ENCODE assay signal across 22 cellular contexts in the genomic region with DNA sequence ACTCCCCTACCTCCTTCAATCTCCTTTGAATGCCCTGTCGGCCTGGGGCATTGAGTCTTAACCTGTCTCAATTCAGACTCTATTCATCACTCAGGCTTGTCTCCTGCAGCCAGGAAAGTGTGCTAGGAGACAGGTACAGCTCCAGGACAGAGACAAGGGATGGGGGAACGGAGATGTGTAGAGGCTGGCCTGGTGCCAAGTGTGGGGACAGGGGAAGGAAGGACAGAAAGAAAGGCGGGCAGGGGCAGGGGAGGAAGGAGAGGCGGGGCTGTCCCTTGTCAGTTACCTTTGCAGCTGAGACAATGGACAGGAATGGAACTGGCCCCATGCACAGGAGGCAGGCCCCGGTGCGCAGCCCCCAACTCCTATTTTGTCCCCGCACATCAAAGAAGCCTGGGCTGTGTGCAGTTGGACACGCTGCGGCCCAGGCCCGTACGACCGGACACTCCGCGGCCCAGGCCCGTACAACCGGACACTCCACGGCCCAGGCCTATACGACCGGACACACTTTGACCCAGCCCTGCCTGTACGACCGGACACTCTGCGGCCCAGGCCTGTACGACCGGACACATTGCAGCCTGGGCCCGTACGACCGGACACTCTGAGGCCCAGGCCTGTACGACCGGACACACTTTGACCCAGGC.
"Had no signal": no experiment of that assay in that cellular context is flagged by ENCODE, and none has a peak within 500 bp of the region (broad histone marks: within the 10 kb centered on the region; RNA-seq: fewer than 3 reads in every experiment).

No MANE protein-coding gene starts in this region.

- H3K27ac ChIP-seq: epithelial cell of prostate, gastrocnemius medialis, heart right ventricle, right atrium auricular region had no signal

- H3K4me3 Mint-ChIP-seq: activated CD4-positive, alpha-beta T cell treated with anti-CD3 and anti-CD28 coated beads, Interleukin-2, amount 10 ng/mL, durations not matched to agents 24 days and 14 days; activated naive CD8-positive, alpha-beta T cell treated with anti-CD3 and anti-CD28 coated beads for 36 hours; activated T-helper 1 cell treated with anti-CD3 and anti-CD28 coated beads, Interleukin-12 subunit alpha, Interleukin-12 subunit beta, Interleukin-2, Interleukin-4 antibody, amounts not matched to agents 30 ng/mL and 10 ng/mL and 1 ng/mL, durations not matched to agents 14 hours and 24 hours and 36 hours; brain; naive B cell; stimulated activated naive CD8-positive, alpha-beta T cell treated with anti-CD3 and anti-CD28 coated beads, Interleukin-15, Interleukin-2, amounts not matched to agents 100 ng/mL and 50 ng/mL, for 24 hours; T-helper 2 cell treated with Interferon-gamma antibody and Interleukin-4, amounts not matched to agents 5 μg/mL and 100 μg/mL, for 36 hours; type B pancreatic cell had no signal

- H3K9me3 Mint-ChIP-seq: activated CD4-positive, alpha-beta T cell treated with anti-CD3 and anti-CD28 coated beads, Interleukin-2, amount 10 ng/mL, durations not matched to agents 24 days and 14 days; activated naive CD8-positive, alpha-beta T cell treated with anti-CD3 and anti-CD28 coated beads for 36 hours; activated T-helper 1 cell treated with anti-CD3 and anti-CD28 coated beads, Interleukin-12 subunit alpha, Interleukin-12 subunit beta, Interleukin-2, Interleukin-4 antibody, amounts not matched to agents 30 ng/mL and 10 ng/mL and 1 ng/mL, durations not matched to agents 14 hours and 24 hours and 36 hours; naive B cell; stimulated activated naive CD8-positive, alpha-beta T cell treated with anti-CD3 and anti-CD28 coated beads, Interleukin-15, Interleukin-2, amounts not matched to agents 100 ng/mL and 50 ng/mL, for 24 hours; T-helper 2 cell treated with Interferon-gamma antibody and Interleukin-4, amounts not matched to agents 5 μg/mL and 100 μg/mL, for 36 hours; type B pancreatic cell had no signal

- H3K4me1 ChIP-seq: right atrium auricular region had no signal

- H3K27me3 Mint-ChIP-seq: activated naive CD8-positive, alpha-beta T cell treated with anti-CD3 and anti-CD28 coated beads for 36 hours; brain; naive B cell; progenitor cell of endocrine pancreas; type B pancreatic cell had no signal

- H3K9me3 ChIP-seq: gastrocnemius medialis, heart right ventricle, right atrium auricular region had no signal

- H3K36me3 Mint-ChIP-seq: activated naive CD8-positive, alpha-beta T cell treated with anti-CD3 and anti-CD28 coated beads for 36 hours; brain had no signal

- ATAC-seq: gastrocnemius medialis, left colon had no signal

- DNase-seq: activated CD4-positive, alpha-beta T cell treated with anti-CD3 and anti-CD28 coated beads, Interleukin-2, amount 10 ng/mL, durations not matched to agents 24 days and 14 days; activated CD4-positive, CD25-positive, alpha-beta regulatory T cell; activated naive CD8-positive, alpha-beta T cell treated with anti-CD3 and anti-CD28 coated beads for 36 hours; amygdala; effector memory CD4-positive, alpha-beta T cell; gastrocnemius medialis; heart right ventricle; left colon; mammary epithelial cell; naive B cell; nucleus accumbens; stimulated activated CD4-positive, alpha-beta T cell treated with anti-CD3 and anti-CD28 coated beads, Interleukin-4, amount 100 ng/mL, for 4 hours; stimulated activated CD8-positive, alpha-beta memory T cell treated with anti-CD3 and anti-CD28 coated beads, Interleukin-4, amount 100 ng/mL, for 48 hours had no signal

- H3K36me3 ChIP-seq: gastrocnemius medialis, right atrium auricular region had no signal

- H3K27me3 ChIP-seq: gastrocnemius medialis, heart right ventricle, right atrium auricular region had no signal

- H3K4me1 Mint-ChIP-seq: activated CD4-positive, alpha-beta T cell treated with anti-CD3 and anti-CD28 coated beads, Interleukin-2, amount 10 ng/mL, durations not matched to agents 24 days and 14 days; activated naive CD8-positive, alpha-beta T cell treated with anti-CD3 and anti-CD28 coated beads for 36 hours had no signal

- H3K4me3 ChIP-seq: gastrocnemius medialis, heart right ventricle, right atrium auricular region, smooth muscle cell had no signal

- H3K27ac Mint-ChIP-seq: activated CD4-positive, alpha-beta T cell treated with anti-CD3 and anti-CD28 coated beads, Interleukin-2, amount 10 ng/mL, durations not matched to agents 24 days and 14 days; activated naive CD8-positive, alpha-beta T cell treated with anti-CD3 and anti-CD28 coated beads for 36 hours; activated T-helper 1 cell treated with anti-CD3 and anti-CD28 coated beads, Interleukin-12 subunit alpha, Interleukin-12 subunit beta, Interleukin-2, Interleukin-4 antibody, amounts not matched to agents 30 ng/mL and 10 ng/mL and 1 ng/mL, durations not matched to agents 14 hours and 24 hours and 36 hours; progenitor cell of endocrine pancreas; stimulated activated naive CD8-positive, alpha-beta T cell treated with anti-CD3 and anti-CD28 coated beads, Interleukin-15, Interleukin-2, amounts not matched to agents 100 ng/mL and 50 ng/mL, for 24 hours; T-helper 2 cell treated with Interferon-gamma antibody and Interleukin-4, amounts not matched to agents 5 μg/mL and 100 μg/mL, for 36 hours; type B pancreatic cell had no signal

- H3K4me2 ChIP-seq: smooth muscle cell had no signal
